Comparison of ENCODE assay signal across 15 cellular contexts in the genomic region with DNA sequence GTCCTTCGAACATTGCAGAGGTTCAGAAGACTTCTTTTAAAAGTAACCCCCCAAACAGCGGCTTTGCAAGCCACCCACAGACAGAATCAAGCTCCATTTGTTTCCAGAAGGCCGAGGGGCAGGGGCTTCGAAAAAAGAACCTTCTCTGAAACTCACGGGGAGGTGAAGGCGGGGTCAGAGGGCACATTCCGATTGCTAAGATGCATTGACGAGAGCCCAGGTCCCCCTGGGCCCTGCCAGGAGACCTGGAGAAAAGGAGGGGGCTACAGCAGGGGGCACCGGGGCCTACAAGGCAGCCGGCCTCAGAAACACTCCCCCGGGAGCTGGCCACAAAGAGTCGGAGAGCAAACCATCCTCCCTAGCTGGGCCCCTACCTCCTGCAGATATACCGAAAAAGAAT.
A peak's percentile ranks its signal among the peaks of the same experiment; 100 is the strongest.
DNase-seq lines count a peak whose midpoint lies in the region; ATAC-seq and TF ChIP-seq lines count a peak whose summit lies in the region.
"Had no signal": no experiment of that assay in that cellular context is flagged by ENCODE, and none has a peak within 500 bp of the region (broad histone marks: within the 10 kb centered on the region; RNA-seq: fewer than 3 reads in every experiment).

No MANE protein-coding gene starts in this region.

- H3K4me3 Mint-ChIP-seq in GM23338 = no peak overlapping the region

- H3K4me3 ChIP-seq in GM23338 (no peak overlapping the region), mesodermal cell (ENCODE audit: extremely low read depth, insufficient read depth, low read length, poor library complexity, severe bottlenecking) (no peak overlapping the region)
- H3K4me3 ChIP-seq: A549 had no signal

- no peaks in the 10 kb centered on the region for H3K79me2 ChIP-seq in GM23338 (replicated peaks; ENCODE audit: insufficient read depth)

- H3K36me3 ChIP-seq in GM23338 (ENCODE audit: insufficient read depth) (no peaks in the 10 kb centered on the region), mesodermal cell (ENCODE audit: control insufficient read depth, insufficient read depth, low read length) (no peaks in the 10 kb centered on the region)

- peaks cover 6% of the 10 kb centered on the region; the same call in 1 of the 3 replicates for H3K36me3 Mint-ChIP-seq in GM23338 (ENCODE audit: low read depth)

- no peaks in the 10 kb centered on the region for H3K27me3 ChIP-seq in GM23338 (ENCODE audit: insufficient read depth)

- H2AFZ ChIP-seq in GM23338 = no peak overlapping the region

- H3K4me2 ChIP-seq in GM23338 = no peak overlapping the region
- H3K4me2 ChIP-seq: A549 had no signal

- ATAC-seq in GM23338 = peak; percentile 77
- ATAC-seq in GM21526 (IDR thresholded peaks at IDR 0.05; ENCODE audit: low FRiP score, unreplicated experiment) = no peak
- ATAC-seq in GM19324 (IDR thresholded peaks at IDR 0.05; ENCODE audit: low FRiP score, unreplicated experiment) = no peak
- ATAC-seq: A549, HCT116, PC-3 had no signal

- 42 to 51% methylated on average over 5 to 8 of the region's 13 CpGs for WGBS in mesodermal cell (ENCODE audit: insufficient coverage in 2 of 2), 2 experiments

- H3K4me1 Mint-ChIP-seq in GM23338 = peaks cover 14% of the 10 kb centered on the region

- TF ChIP-seq CTCF in GM23338 (conservative IDR thresholded peaks at IDR 0.05; ENCODE audit: low read depth in 2 of 2) = no peak

- H3K27me3 Mint-ChIP-seq in GM23338 (ENCODE audit: insufficient read depth, low read depth, poor library complexity) = peaks cover 15% of the 10 kb centered on the region

- no peak overlapping the region for H3K27ac ChIP-seq in GM23338 (ENCODE audit: low read depth)
- H3K27ac ChIP-seq in mesodermal cell (ENCODE audit: low read depth, low read length, severe bottlenecking) = peak overlapping the region; percentile 0
- H3K27ac ChIP-seq: A549, C4-2B, RWPE1 had no signal

- peaks cover 3% of the 10 kb centered on the region for H3K9me3 ChIP-seq in mesodermal cell (ENCODE audit: control insufficient read depth, low read length)
- H3K9me3 ChIP-seq: A549 had no signal

- no peaks in the 10 kb centered on the region for H4K20me1 ChIP-seq in GM23338 (replicated peaks; ENCODE audit: insufficient read depth)

- H3K9me3 Mint-ChIP-seq in GM23338 = peaks cover 12% of the 10 kb centered on the region

- no peak overlapping the region for H3K27ac Mint-ChIP-seq in GM23338

- H3F3A ChIP-seq in GM23338 (replicated peaks; ENCODE audit: low read depth) = no peaks in the 10 kb centered on the region

- DNase-seq in GM23338 (ENCODE audit: low spot score) = peak; percentile 32
- peak; percentile 91 for DNase-seq in ecto neural progenitor cell (ENCODE audit: low spot score)
- DNase-seq in retina = peak; percentile 49
- no peak for DNase-seq in NCI-H82 (lab: John Stamatoyannopoulos, UW)
- DNase-seq: NCI-H1105 treated with DMSO at 0.1 percent for 48 hours, NCI-H187, NCI-H446, PC-3 had no signal

- H3K9me2 ChIP-seq in GM23338 (ENCODE audit: insufficient read depth) = no peaks in the 10 kb centered on the region

- H3K4me1 ChIP-seq in GM23338 (ENCODE audit: insufficient read depth) (no peaks in the 10 kb centered on the region), mesodermal cell (ENCODE audit: control insufficient read depth, insufficient read depth, low read length, poor library complexity, severe bottlenecking) (peaks cover 6% of the 10 kb centered on the region)

TF ChIP-seq in GM23338, 12 proteins besides CTCF, POLR2A, EP300 and RAD21 (continues in another document):
- TF ChIP-seq ZNF114 (CRISPR knock-in tag; IDR thresholded peaks at IDR 0.05) = no peak
- no peak for TF ChIP-seq POLR2AphosphoS5 (IDR thresholded peaks at IDR 0.05; ENCODE audit: low read depth)
- TF ChIP-seq, protein P1, sequence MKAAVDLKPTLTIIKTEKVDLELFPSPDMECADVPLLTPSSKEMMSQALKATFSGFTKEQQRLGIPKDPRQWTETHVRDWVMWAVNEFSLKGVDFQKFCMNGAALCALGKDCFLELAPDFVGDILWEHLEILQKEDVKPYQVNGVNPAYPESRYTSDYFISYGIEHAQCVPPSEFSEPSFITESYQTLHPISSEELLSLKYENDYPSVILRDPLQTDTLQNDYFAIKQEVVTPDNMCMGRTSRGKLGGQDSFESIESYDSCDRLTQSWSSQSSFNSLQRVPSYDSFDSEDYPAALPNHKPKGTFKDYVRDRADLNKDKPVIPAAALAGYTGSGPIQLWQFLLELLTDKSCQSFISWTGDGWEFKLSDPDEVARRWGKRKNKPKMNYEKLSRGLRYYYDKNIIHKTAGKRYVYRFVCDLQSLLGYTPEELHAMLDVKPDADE (IDR thresholded peaks at IDR 0.05) = no peak
- no peak for TF ChIP-seq STAT1 (IDR thresholded peaks at IDR 0.05; ENCODE audit: unreplicated experiment)
- TF ChIP-seq, protein P2, sequence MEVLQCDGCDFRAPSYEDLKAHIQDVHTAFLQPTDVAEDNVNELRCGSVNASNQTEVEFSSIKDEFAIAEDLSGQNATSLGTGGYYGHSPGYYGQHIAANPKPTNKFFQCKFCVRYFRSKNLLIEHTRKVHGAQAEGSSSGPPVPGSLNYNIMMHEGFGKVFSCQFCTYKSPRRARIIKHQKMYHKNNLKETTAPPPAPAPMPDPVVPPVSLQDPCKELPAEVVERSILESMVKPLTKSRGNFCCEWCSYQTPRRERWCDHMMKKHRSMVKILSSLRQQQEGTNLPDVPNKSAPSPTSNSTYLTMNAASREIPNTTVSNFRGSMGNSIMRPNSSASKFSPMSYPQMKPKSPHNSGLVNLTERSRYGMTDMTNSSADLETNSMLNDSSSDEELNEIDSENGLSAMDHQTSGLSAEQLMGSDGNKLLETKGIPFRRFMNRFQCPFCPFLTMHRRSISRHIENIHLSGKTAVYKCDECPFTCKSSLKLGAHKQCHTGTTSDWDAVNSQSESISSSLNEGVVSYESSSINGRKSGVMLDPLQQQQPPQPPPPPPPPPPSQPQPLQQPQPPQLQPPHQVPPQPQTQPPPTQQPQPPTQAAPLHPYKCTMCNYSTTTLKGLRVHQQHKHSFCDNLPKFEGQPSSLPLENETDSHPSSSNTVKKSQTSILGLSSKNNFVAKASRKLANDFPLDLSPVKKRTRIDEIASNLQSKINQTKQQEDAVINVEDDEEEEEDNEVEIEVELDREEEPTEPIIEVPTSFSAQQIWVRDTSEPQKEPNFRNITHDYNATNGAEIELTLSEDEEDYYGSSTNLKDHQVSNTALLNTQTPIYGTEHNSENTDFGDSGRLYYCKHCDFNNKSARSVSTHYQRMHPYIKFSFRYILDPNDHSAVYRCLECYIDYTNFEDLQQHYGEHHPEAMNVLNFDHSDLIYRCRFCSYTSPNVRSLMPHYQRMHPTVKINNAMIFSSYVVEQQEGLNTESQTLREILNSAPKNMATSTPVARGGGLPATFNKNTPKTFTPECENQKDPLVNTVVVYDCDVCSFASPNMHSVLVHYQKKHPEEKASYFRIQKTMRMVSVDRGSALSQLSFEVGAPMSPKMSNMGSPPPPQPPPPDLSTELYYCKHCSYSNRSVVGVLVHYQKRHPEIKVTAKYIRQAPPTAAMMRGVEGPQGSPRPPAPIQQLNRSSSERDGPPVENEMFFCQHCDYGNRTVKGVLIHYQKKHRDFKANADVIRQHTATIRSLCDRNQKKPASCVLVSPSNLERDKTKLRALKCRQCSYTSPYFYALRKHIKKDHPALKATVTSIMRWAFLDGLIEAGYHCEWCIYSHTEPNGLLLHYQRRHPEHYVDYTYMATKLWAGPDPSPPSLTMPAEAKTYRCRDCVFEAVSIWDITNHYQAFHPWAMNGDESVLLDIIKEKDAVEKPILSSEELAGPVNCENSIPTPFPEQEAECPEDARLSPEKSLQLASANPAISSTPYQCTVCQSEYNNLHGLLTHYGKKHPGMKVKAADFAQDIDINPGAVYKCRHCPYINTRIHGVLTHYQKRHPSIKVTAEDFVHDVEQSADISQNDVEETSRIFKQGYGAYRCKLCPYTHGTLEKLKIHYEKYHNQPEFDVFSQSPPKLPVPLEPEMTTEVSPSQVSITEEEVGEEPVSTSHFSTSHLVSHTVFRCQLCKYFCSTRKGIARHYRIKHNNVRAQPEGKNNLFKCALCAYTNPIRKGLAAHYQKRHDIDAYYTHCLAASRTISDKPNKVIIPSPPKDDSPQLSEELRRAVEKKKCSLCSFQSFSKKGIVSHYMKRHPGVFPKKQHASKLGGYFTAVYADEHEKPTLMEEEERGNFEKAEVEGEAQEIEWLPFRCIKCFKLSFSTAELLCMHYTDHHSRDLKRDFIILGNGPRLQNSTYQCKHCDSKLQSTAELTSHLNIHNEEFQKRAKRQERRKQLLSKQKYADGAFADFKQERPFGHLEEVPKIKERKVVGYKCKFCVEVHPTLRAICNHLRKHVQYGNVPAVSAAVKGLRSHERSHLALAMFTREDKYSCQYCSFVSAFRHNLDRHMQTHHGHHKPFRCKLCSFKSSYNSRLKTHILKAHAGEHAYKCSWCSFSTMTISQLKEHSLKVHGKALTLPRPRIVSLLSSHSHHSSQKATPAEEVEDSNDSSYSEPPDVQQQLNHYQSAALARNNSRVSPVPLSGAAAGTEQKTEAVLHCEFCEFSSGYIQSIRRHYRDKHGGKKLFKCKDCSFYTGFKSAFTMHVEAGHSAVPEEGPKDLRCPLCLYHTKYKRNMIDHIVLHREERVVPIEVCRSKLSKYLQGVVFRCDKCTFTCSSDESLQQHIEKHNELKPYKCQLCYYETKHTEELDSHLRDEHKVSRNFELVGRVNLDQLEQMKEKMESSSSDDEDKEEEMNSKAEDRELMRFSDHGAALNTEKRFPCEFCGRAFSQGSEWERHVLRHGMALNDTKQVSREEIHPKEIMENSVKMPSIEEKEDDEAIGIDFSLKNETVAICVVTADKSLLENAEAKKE (CRISPR knock-in tag; IDR thresholded peaks at IDR 0.05) = no peak
- no peak for TF ChIP-seq CREB1 (CRISPR knock-in tag; IDR thresholded peaks at IDR 0.05; ENCODE audit: low read depth)
- no peak for TF ChIP-seq ZNF331 (CRISPR knock-in tag; IDR thresholded peaks at IDR 0.05; ENCODE audit: low read depth)
- TF ChIP-seq JUNB (IDR thresholded peaks at IDR 0.05; ENCODE audit: unreplicated experiment) = no peak
- TF ChIP-seq NANOG (IDR thresholded peaks at IDR 0.05; ENCODE audit: borderline replicate concordance) = no peak
- TF ChIP-seq EZH2phosphoT487 (IDR thresholded peaks at IDR 0.05; ENCODE audit: unreplicated experiment) = no peak
- TF ChIP-seq EZH2 (IDR thresholded peaks at IDR 0.05; ENCODE audit: low read depth, unreplicated experiment) = no peak
